15 cellular contexts compared by ENCODE assay signal in the genomic region with DNA sequence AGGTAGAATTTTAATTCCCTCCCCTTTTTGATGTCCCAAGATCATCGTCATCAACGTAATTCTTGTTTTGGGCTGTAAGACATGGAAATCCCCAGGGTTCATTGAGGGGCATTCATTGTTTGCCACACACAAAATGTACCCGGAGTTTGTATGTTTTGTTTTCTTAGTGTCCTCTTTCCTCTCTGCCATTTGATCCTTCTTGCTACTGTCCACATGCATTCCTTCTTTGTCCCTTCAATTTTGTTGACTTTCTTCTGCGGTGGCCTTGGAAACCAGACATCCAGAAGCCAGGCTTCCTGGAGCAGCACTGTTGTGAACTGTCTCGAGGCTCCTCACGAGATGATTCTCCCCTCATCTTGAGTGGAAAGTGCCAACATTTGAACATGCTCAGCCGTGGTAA. TPM values are rescaled to one million over a fixed set of nuclear protein-coding genes. Genes with fewer than 3 reads are reported as not detected.
"Had no signal": no experiment of that assay in that cellular context is flagged by ENCODE, and none has a peak within 500 bp of the region (broad histone marks: within the 10 kb centered on the region; RNA-seq: fewer than 3 reads in every experiment).

No MANE protein-coding gene starts in this region.

- H3K9me3 Mint-ChIP-seq: activated naive CD4-positive, alpha-beta T cell treated with anti-CD3 and anti-CD28 coated beads, Interleukin-2, amount 50 U/mL, for 72 hours; activated T-cell treated with anti-CD3 and anti-CD28 coated beads, Interleukin-2, amount 50 U/mL, for 72 hours; central memory CD8-positive, alpha-beta T cell; naive B cell had no signal

- H3K4me1 Mint-ChIP-seq: activated CD4-positive, alpha-beta T cell treated with anti-CD3 and anti-CD28 coated beads for 36 hours; central memory CD8-positive, alpha-beta T cell; naive B cell had no signal

- H3K4me3 ChIP-seq: body of pancreas, SJSA1, thoracic aorta had no signal

- H3K27me3 ChIP-seq: body of pancreas, SJSA1 had no signal

- ATAC-seq: activated CD4-positive, alpha-beta T cell treated with anti-CD3 and anti-CD28 coated beads for 36 hours; activated naive CD4-positive, alpha-beta T cell treated with anti-CD3 and anti-CD28 coated beads, Interleukin-2, amount 50 U/mL, for 72 hours; activated T-cell treated with anti-CD3 and anti-CD28 coated beads, Interleukin-2, amount 50 U/mL, for 72 hours; body of pancreas; sciatic nerve had no signal

- H3K9me3 ChIP-seq: body of pancreas, SJSA1, thoracic aorta had no signal

- H3K27ac Mint-ChIP-seq: activated CD4-positive, alpha-beta T cell treated with anti-CD3 and anti-CD28 coated beads for 36 hours; activated naive CD4-positive, alpha-beta T cell treated with anti-CD3 and anti-CD28 coated beads, Interleukin-2, amount 50 U/mL, for 72 hours; activated T-cell treated with anti-CD3 and anti-CD28 coated beads, Interleukin-2, amount 50 U/mL, for 72 hours; naive B cell had no signal

- H3K36me3 ChIP-seq: SJSA1 had no signal

- H3K4me3 Mint-ChIP-seq: activated CD4-positive, alpha-beta T cell treated with anti-CD3 and anti-CD28 coated beads for 36 hours; activated T-cell treated with anti-CD3 and anti-CD28 coated beads, Interleukin-2, amount 50 U/mL, for 72 hours; central memory CD8-positive, alpha-beta T cell; naive B cell had no signal

- DNase-seq: activated CD4-positive, alpha-beta T cell treated with anti-CD3 and anti-CD28 coated beads for 36 hours; activated CD8-positive, alpha-beta memory T cell treated with anti-CD3 and anti-CD28 coated beads, Interleukin-2, amount 50 U/mL, for 48 hours; activated gamma-delta T cell; activated T-cell treated with anti-CD3 and anti-CD28 coated beads, Interleukin-2, amount 50 U/mL, for 72 hours; amniotic stem cell; body of pancreas; left colon; naive B cell; stimulated activated CD4-positive, alpha-beta T cell treated with anti-CD3 and anti-CD28 coated beads, Interleukin-1b, Interleukin-23, amount 100 ng/mL, for 48 hours; T-helper 9 cell had no signal

- H3K27ac ChIP-seq: SJSA1 had no signal

- H3K36me3 Mint-ChIP-seq: activated naive CD4-positive, alpha-beta T cell treated with anti-CD3 and anti-CD28 coated beads, Interleukin-2, amount 50 U/mL, for 72 hours; naive B cell had no signal

- H3K27me3 Mint-ChIP-seq: activated CD4-positive, alpha-beta T cell treated with anti-CD3 and anti-CD28 coated beads for 36 hours had no signal

RNA-seq across cellular contexts. Expression of a gene that starts 37.4 kb away (rescaled TPM):
- total RNA-seq: activated CD4-positive, alpha-beta T cell treated with anti-CD3 and anti-CD28 coated beads for 36 hours; activated T-cell treated with anti-CD3 and anti-CD28 coated beads, Interleukin-2, amount 50 U/mL, for 72 hours had no signal
